1 cellular context compared by ENCODE assay signal in the genomic region with DNA sequence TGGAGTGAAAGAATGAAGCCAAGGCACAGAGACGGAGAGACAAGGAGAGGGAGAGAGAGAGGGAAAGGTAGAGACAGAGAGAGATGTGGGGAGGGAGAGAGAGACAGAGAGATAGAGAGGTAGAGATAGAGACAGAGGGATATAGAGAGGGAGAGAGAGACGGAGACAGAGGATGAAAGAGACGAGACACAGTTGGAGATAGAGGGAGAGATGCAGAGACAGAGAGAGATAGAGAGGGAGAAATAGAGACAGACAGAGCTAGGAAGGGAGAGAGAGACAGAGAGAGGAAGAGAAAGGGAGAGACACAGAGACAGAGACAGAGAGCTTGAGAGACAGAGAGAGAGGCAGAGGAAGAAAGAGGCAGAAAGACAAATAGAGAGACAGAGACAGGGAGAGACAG.
TF ChIP-seq lines count a peak whose summit lies in the region.

No MANE protein-coding gene starts in this region.

TF ChIP-seq in SK-N-SH, 30 proteins besides CTCF, POLR2A, EP300 and RAD21:
- TF ChIP-seq, protein P1, sequence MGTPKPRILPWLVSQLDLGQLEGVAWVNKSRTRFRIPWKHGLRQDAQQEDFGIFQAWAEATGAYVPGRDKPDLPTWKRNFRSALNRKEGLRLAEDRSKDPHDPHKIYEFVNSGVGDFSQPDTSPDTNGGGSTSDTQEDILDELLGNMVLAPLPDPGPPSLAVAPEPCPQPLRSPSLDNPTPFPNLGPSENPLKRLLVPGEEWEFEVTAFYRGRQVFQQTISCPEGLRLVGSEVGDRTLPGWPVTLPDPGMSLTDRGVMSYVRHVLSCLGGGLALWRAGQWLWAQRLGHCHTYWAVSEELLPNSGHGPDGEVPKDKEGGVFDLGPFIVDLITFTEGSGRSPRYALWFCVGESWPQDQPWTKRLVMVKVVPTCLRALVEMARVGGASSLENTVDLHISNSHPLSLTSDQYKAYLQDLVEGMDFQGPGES (IDR thresholded peaks at IDR 0.05; ENCODE audit: low read depth, low read length): no peak
- no peak for TF ChIP-seq NFIC (IDR thresholded peaks at IDR 0.05; ENCODE audit: borderline replicate concordance)
- TF ChIP-seq POLR2AphosphoS5 (IDR thresholded peaks at IDR 0.05; ENCODE audit: low read depth, low read length): no peak
- no peak for TF ChIP-seq SIN3A (IDR thresholded peaks at IDR 0.05; ENCODE audit: borderline replicate concordance, low read depth, low read length)
- no peak for TF ChIP-seq FOXM1 (IDR thresholded peaks at IDR 0.05; ENCODE audit: low read depth)
- no peak for TF ChIP-seq FOXJ3 (CRISPR knock-in tag; IDR thresholded peaks at IDR 0.05)
- no peak for TF ChIP-seq GABPA (IDR thresholded peaks at IDR 0.05; ENCODE audit: low read depth)
- no peak for TF ChIP-seq YY1 (IDR thresholded peaks at IDR 0.05; ENCODE audit: low read depth)
- no peak for TF ChIP-seq MEF2A (IDR thresholded peaks at IDR 0.05; ENCODE audit: borderline replicate concordance, low read depth)
- no peak for TF ChIP-seq NRF1 (IDR thresholded peaks at IDR 0.05; ENCODE audit: low read depth, low read length)
- TF ChIP-seq, protein P2, sequence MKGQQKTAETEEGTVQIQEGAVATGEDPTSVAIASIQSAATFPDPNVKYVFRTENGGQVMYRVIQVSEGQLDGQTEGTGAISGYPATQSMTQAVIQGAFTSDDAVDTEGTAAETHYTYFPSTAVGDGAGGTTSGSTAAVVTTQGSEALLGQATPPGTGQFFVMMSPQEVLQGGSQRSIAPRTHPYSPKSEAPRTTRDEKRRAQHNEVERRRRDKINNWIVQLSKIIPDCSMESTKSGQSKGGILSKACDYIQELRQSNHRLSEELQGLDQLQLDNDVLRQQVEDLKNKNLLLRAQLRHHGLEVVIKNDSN (IDR thresholded peaks at IDR 0.05; ENCODE audit: borderline replicate concordance, low read depth): no peak
- no peak for TF ChIP-seq GATA2 (CRISPR knock-in tag; IDR thresholded peaks at IDR 0.05)
- no peak for TF ChIP-seq RXRA (IDR thresholded peaks at IDR 0.05; ENCODE audit: borderline replicate concordance, low read depth)
- TF ChIP-seq, protein P3, sequence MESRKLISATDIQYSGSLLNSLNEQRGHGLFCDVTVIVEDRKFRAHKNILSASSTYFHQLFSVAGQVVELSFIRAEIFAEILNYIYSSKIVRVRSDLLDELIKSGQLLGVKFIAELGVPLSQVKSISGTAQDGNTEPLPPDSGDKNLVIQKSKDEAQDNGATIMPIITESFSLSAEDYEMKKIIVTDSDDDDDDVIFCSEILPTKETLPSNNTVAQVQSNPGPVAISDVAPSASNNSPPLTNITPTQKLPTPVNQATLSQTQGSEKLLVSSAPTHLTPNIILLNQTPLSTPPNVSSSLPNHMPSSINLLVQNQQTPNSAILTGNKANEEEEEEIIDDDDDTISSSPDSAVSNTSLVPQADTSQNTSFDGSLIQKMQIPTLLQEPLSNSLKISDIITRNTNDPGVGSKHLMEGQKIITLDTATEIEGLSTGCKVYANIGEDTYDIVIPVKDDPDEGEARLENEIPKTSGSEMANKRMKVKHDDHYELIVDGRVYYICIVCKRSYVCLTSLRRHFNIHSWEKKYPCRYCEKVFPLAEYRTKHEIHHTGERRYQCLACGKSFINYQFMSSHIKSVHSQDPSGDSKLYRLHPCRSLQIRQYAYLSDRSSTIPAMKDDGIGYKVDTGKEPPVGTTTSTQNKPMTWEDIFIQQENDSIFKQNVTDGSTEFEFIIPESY (IDR thresholded peaks at IDR 0.05; ENCODE audit: borderline replicate concordance, low read depth): no peak
- TF ChIP-seq CHD2 (IDR thresholded peaks at IDR 0.05; ENCODE audit: low read length, partially characterized antibody): no peak
- no peak for TF ChIP-seq TCF12 (IDR thresholded peaks at IDR 0.05)
- no peak for TF ChIP-seq EZH2phosphoT487 (IDR thresholded peaks at IDR 0.05; ENCODE audit: borderline replicate concordance, low read depth)
- TF ChIP-seq ELF1 (IDR thresholded peaks at IDR 0.05): no peak
- TF ChIP-seq MXI1 (IDR thresholded peaks at IDR 0.05; ENCODE audit: low read depth, low read length): no peak
- TF ChIP-seq FOSL2 (IDR thresholded peaks at IDR 0.05; ENCODE audit: borderline replicate concordance, low read depth): no peak
TF ChIP-seq in SK-N-SH: peak in this region for 0.
